ENCODE assay signal across 1 cellular context in the genomic region with DNA sequence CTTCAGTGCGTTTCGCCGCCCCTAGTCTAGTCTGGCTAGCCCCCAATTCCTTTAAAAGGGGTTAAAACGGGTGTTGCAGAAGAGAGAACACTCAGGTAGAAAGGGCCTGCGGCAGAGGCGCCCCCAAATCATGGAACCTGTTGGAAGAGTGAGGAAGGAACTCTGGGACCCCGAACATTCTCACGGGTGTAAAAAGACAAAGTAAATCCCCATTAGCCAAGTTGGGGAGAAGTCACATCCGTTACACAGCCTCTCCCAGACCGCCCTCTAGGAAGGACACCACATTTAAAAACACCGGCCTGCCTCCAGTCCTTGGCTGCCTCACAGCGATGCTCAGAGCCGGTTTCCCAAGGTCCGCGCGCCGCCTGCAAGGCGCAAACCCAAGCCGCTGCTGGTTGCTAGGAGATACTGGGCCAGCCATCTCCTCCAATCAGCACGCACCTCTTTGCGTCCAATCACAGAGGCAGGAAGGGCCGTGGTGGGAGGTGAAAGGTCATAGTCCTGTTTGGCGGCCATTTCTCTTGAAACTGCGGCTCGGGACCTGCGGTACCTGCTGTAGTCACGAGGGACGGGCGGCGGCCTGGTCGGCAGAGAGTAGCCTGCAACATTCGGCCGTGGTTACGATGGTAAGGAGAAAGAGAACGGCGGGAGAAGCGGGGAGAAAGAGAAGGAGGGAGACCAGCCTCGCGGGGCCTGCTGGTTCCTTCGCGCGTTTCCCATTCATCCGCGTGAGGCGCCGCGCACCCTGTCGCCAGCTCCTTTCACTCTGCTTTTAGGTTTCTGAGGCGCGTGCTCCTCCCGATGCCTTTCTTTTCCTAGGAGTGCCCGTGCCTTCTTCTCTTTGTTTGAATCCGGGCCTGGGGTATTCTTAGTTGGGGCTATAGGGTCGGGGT.
TF ChIP-seq lines count a peak whose summit lies in the region.

A gene (plus strand): TSS at position 502 of the 893 bp plus-strand sequence. CDS start 122 bp downstream, at position 624.

TF ChIP-seq in HepG2, 621 proteins besides CTCF, POLR2A, EP300 and RAD21 (continued from another document and continues in another):
- TF ChIP-seq, protein P1, sequence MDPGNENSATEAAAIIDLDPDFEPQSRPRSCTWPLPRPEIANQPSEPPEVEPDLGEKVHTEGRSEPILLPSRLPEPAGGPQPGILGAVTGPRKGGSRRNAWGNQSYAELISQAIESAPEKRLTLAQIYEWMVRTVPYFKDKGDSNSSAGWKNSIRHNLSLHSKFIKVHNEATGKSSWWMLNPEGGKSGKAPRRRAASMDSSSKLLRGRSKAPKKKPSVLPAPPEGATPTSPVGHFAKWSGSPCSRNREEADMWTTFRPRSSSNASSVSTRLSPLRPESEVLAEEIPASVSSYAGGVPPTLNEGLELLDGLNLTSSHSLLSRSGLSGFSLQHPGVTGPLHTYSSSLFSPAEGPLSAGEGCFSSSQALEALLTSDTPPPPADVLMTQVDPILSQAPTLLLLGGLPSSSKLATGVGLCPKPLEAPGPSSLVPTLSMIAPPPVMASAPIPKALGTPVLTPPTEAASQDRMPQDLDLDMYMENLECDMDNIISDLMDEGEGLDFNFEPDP (CRISPR knock-in tag; conservative IDR thresholded peaks at IDR 0.05) = no peak
- TF ChIP-seq IRF2 (CRISPR knock-in tag; IDR thresholded peaks at IDR 0.05) = peak; percentile 90
- no peak for TF ChIP-seq JUNB (CRISPR knock-in tag; IDR thresholded peaks at IDR 0.05; ENCODE audit: borderline replicate concordance)
- peak; percentile 98 for TF ChIP-seq DMAP1 (CRISPR knock-in tag; IDR thresholded peaks at IDR 0.05)
- TF ChIP-seq HNRNPK (IDR thresholded peaks at IDR 0.05; ENCODE audit: low read depth, low read length, poor library complexity, severe bottlenecking) = no peak
- TF ChIP-seq ISX (CRISPR knock-in tag; conservative IDR thresholded peaks at IDR 0.05) = no peak
- TF ChIP-seq, protein P2, sequence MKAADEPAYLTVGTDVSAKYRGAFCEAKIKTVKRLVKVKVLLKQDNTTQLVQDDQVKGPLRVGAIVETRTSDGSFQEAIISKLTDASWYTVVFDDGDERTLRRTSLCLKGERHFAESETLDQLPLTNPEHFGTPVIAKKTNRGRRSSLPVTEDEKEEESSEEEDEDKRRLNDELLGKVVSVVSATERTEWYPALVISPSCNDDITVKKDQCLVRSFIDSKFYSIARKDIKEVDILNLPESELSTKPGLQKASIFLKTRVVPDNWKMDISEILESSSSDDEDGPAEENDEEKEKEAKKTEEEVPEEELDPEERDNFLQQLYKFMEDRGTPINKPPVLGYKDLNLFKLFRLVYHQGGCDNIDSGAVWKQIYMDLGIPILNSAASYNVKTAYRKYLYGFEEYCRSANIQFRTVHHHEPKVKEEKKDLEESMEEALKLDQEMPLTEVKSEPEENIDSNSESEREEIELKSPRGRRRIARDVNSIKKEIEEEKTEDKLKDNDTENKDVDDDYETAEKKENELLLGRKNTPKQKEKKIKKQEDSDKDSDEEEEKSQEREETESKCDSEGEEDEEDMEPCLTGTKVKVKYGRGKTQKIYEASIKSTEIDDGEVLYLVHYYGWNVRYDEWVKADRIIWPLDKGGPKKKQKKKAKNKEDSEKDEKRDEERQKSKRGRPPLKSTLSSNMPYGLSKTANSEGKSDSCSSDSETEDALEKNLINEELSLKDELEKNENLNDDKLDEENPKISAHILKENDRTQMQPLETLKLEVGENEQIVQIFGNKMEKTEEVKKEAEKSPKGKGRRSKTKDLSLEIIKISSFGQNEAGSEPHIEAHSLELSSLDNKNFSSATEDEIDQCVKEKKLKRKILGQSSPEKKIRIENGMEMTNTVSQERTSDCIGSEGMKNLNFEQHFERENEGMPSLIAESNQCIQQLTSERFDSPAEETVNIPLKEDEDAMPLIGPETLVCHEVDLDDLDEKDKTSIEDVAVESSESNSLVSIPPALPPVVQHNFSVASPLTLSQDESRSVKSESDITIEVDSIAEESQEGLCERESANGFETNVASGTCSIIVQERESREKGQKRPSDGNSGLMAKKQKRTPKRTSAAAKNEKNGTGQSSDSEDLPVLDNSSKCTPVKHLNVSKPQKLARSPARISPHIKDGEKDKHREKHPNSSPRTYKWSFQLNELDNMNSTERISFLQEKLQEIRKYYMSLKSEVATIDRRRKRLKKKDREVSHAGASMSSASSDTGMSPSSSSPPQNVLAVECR (CRISPR knock-in tag; IDR thresholded peaks at IDR 0.05; ENCODE audit: borderline replicate concordance) = peak; percentile 97
- TF ChIP-seq ZNF775 (CRISPR knock-in tag; IDR thresholded peaks at IDR 0.05; ENCODE audit: borderline replicate concordance) = no peak
- no peak for TF ChIP-seq ARNTL (CRISPR knock-in tag; IDR thresholded peaks at IDR 0.05)
- TF ChIP-seq, protein P3, sequence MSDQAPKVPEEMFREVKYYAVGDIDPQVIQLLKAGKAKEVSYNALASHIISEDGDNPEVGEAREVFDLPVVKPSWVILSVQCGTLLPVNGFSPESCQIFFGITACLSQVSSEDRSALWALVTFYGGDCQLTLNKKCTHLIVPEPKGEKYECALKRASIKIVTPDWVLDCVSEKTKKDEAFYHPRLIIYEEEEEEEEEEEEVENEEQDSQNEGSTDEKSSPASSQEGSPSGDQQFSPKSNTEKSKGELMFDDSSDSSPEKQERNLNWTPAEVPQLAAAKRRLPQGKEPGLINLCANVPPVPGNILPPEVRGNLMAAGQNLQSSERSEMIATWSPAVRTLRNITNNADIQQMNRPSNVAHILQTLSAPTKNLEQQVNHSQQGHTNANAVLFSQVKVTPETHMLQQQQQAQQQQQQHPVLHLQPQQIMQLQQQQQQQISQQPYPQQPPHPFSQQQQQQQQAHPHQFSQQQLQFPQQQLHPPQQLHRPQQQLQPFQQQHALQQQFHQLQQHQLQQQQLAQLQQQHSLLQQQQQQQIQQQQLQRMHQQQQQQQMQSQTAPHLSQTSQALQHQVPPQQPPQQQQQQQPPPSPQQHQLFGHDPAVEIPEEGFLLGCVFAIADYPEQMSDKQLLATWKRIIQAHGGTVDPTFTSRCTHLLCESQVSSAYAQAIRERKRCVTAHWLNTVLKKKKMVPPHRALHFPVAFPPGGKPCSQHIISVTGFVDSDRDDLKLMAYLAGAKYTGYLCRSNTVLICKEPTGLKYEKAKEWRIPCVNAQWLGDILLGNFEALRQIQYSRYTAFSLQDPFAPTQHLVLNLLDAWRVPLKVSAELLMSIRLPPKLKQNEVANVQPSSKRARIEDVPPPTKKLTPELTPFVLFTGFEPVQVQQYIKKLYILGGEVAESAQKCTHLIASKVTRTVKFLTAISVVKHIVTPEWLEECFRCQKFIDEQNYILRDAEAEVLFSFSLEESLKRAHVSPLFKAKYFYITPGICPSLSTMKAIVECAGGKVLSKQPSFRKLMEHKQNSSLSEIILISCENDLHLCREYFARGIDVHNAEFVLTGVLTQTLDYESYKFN (CRISPR knock-in tag; conservative IDR thresholded peaks at IDR 0.05) = peak; percentile 60; the same call in 1 of the 2 replicates
- TF ChIP-seq, protein P4, sequence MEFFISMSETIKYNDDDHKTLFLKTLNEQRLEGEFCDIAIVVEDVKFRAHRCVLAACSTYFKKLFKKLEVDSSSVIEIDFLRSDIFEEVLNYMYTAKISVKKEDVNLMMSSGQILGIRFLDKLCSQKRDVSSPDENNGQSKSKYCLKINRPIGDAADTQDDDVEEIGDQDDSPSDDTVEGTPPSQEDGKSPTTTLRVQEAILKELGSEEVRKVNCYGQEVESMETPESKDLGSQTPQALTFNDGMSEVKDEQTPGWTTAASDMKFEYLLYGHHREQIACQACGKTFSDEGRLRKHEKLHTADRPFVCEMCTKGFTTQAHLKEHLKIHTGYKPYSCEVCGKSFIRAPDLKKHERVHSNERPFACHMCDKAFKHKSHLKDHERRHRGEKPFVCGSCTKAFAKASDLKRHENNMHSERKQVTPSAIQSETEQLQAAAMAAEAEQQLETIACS (CRISPR knock-in tag; IDR thresholded peaks at IDR 0.05) = no peak
- TF ChIP-seq ZNF367 (CRISPR knock-in tag; IDR thresholded peaks at IDR 0.05; ENCODE audit: borderline replicate concordance) = no peak
- peak; percentile 92 for TF ChIP-seq ZNF343 (CRISPR knock-in tag; IDR thresholded peaks at IDR 0.05)
- TF ChIP-seq MAFG (CRISPR knock-in tag; IDR thresholded peaks at IDR 0.05) = no peak
- TF ChIP-seq, protein P5, sequence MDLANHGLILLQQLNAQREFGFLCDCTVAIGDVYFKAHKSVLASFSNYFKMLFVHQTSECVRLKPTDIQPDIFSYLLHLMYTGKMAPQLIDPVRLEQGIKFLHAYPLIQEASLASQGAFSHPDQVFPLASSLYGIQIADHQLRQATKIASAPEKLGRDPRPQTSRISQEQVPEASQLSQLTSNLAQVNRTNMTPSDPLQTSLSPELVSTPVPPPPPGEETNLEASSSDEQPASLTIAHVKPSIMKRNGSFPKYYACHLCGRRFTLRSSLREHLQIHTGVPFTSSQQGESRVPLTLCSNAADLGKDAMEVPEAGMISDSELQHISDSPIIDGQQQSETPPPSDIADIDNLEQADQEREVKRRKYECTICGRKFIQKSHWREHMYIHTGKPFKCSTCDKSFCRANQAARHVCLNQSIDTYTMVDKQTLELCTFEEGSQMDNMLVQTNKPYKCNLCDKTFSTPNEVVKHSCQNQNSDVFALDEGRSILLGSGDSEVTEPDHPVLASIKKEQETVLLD (CRISPR knock-in tag; IDR thresholded peaks at IDR 0.05; ENCODE audit: low read depth) = no peak
- no peak for TF ChIP-seq ZNF562 (CRISPR knock-in tag; IDR thresholded peaks at IDR 0.05; ENCODE audit: borderline replicate concordance)
- TF ChIP-seq NFYB (CRISPR knock-in tag; IDR thresholded peaks at IDR 0.05) = peak; percentile 99
- TF ChIP-seq, protein P6, sequence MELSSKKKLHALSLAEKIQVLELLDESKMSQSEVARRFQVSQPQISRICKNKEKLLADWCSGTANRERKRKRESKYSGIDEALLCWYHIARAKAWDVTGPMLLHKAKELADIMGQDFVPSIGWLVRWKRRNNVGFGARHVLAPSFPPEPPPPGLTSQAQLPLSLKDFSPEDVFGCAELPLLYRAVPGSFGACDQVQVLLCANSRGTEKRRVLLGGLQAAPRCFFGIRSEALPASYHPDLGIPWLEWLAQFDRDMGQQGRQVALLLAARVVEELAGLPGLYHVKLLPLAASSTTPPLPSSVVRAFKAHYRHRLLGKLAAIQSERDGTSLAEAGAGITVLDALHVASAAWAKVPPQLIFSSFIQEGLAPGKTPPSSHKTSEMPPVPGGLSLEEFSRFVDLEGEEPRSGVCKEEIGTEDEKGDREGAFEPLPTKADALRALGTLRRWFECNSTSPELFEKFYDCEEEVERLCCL (CRISPR knock-in tag; IDR thresholded peaks at IDR 0.05; ENCODE audit: borderline replicate concordance) = no peak
- no peak for TF ChIP-seq ZNF234 (CRISPR knock-in tag; conservative IDR thresholded peaks at IDR 0.05)
- TF ChIP-seq TBX3 (IDR thresholded peaks at IDR 0.05; ENCODE audit: borderline replicate concordance) = no peak
- TF ChIP-seq, protein P7, sequence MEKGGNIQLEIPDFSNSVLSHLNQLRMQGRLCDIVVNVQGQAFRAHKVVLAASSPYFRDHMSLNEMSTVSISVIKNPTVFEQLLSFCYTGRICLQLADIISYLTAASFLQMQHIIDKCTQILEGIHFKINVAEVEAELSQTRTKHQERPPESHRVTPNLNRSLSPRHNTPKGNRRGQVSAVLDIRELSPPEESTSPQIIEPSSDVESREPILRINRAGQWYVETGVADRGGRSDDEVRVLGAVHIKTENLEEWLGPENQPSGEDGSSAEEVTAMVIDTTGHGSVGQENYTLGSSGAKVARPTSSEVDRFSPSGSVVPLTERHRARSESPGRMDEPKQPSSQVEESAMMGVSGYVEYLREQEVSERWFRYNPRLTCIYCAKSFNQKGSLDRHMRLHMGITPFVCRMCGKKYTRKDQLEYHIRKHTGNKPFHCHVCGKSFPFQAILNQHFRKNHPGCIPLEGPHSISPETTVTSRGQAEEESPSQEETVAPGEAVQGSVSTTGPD (CRISPR knock-in tag; IDR thresholded peaks at IDR 0.05) = no peak
- TF ChIP-seq ZNF329 (CRISPR knock-in tag; IDR thresholded peaks at IDR 0.05; ENCODE audit: low read depth) = peak; percentile 21; the same call in 1 of the 2 replicates
- TF ChIP-seq ZC3H4 (CRISPR knock-in tag; IDR thresholded peaks at IDR 0.05; ENCODE audit: borderline replicate concordance) = no peak
- no peak for TF ChIP-seq HDAC6 (IDR thresholded peaks at IDR 0.05; ENCODE audit: low read depth, low read length)
- no peak for TF ChIP-seq ZNF720 (CRISPR knock-in tag; IDR thresholded peaks at IDR 0.05)
- no peak for TF ChIP-seq FIP1L1 (IDR thresholded peaks at IDR 0.05; ENCODE audit: borderline replicate concordance, insufficient read depth, low read depth, low read length)
- TF ChIP-seq ZNF333 (CRISPR knock-in tag; IDR thresholded peaks at IDR 0.05; ENCODE audit: borderline replicate concordance) = no peak
- TF ChIP-seq, protein P8, sequence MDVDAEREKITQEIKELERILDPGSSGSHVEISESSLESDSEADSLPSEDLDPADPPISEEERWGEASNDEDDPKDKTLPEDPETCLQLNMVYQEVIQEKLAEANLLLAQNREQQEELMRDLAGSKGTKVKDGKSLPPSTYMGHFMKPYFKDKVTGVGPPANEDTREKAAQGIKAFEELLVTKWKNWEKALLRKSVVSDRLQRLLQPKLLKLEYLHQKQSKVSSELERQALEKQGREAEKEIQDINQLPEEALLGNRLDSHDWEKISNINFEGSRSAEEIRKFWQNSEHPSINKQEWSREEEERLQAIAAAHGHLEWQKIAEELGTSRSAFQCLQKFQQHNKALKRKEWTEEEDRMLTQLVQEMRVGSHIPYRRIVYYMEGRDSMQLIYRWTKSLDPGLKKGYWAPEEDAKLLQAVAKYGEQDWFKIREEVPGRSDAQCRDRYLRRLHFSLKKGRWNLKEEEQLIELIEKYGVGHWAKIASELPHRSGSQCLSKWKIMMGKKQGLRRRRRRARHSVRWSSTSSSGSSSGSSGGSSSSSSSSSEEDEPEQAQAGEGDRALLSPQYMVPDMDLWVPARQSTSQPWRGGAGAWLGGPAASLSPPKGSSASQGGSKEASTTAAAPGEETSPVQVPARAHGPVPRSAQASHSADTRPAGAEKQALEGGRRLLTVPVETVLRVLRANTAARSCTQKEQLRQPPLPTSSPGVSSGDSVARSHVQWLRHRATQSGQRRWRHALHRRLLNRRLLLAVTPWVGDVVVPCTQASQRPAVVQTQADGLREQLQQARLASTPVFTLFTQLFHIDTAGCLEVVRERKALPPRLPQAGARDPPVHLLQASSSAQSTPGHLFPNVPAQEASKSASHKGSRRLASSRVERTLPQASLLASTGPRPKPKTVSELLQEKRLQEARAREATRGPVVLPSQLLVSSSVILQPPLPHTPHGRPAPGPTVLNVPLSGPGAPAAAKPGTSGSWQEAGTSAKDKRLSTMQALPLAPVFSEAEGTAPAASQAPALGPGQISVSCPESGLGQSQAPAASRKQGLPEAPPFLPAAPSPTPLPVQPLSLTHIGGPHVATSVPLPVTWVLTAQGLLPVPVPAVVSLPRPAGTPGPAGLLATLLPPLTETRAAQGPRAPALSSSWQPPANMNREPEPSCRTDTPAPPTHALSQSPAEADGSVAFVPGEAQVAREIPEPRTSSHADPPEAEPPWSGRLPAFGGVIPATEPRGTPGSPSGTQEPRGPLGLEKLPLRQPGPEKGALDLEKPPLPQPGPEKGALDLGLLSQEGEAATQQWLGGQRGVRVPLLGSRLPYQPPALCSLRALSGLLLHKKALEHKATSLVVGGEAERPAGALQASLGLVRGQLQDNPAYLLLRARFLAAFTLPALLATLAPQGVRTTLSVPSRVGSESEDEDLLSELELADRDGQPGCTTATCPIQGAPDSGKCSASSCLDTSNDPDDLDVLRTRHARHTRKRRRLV (CRISPR knock-in tag; IDR thresholded peaks at IDR 0.05) = no peak
- no peak for TF ChIP-seq SSRP1 (CRISPR knock-in tag; IDR thresholded peaks at IDR 0.05)
- TF ChIP-seq HES4 (CRISPR knock-in tag; IDR thresholded peaks at IDR 0.05; ENCODE audit: borderline replicate concordance) = no peak
- peak; percentile 96 for TF ChIP-seq KAT8 (CRISPR knock-in tag; IDR thresholded peaks at IDR 0.05)
- TF ChIP-seq ZFP36L1 (CRISPR knock-in tag; IDR thresholded peaks at IDR 0.05) = no peak
- no peak for TF ChIP-seq TMF1 (CRISPR knock-in tag; IDR thresholded peaks at IDR 0.05; ENCODE audit: low read depth)
- TF ChIP-seq EED (CRISPR knock-in tag; IDR thresholded peaks at IDR 0.05) = peak; percentile 58; the same call in 1 of the 2 replicates
